Comparison of ENCODE assay signal across 8 cellular contexts in genomic region chr12:80709811-80710726, GRCh38.
DNase-seq lines count a peak whose midpoint lies in the region; ATAC-seq and TF ChIP-seq lines count a peak whose summit lies in the region.

No MANE protein-coding gene starts in this region.

- peak overlapping the region; percentile 45 to 86 (median 82) for H3K27ac Mint-ChIP-seq in nephron

- H3K27me3 Mint-ChIP-seq in nephron (ENCODE audit: low read depth), result peaks cover 76% of the 10 kb centered on the region

- H3K9me3 Mint-ChIP-seq in nephron, result no peaks in the 10 kb centered on the region

- peak; percentile 24 to 48 (median 28) for TF ChIP-seq CTCF in nephron (IDR thresholded peaks at IDR 0.05; ENCODE audit: unreplicated experiment in 3 of 3)

- in situ Hi-C loops in KBM-7 (cut with MboI; ENCODE audit: low pct_unique_long_range_greater_than_20kb, low sequenced_read_pairs), result no loop called here

- no peak for DNase-seq in effector CD4-positive, alpha-beta T cell
- no peak for DNase-seq in KBM-7

- H3K4me3 Mint-ChIP-seq in nephron, result peak overlapping the region; percentile 67 to 98 (median 89)

- no peaks in the 10 kb centered on the region for H3K36me3 Mint-ChIP-seq in nephron (ENCODE audit: low read depth)

- ATAC-seq in GM18867 (IDR thresholded peaks at IDR 0.05; ENCODE audit: unreplicated experiment) (peak; percentile 77), HG02870 (IDR thresholded peaks at IDR 0.05; ENCODE audit: unreplicated experiment) (peak; percentile 60), SK-N-SH treated with all-trans-retinoic acid at 6 μM for 48 hours (peak; percentile 78), GM21737 (IDR thresholded peaks at IDR 0.05; ENCODE audit: unreplicated experiment) (no peak), HG03175 (IDR thresholded peaks at IDR 0.05; ENCODE audit: unreplicated experiment) (no peak)

- peaks cover 51% of the 10 kb centered on the region for H3K4me1 Mint-ChIP-seq in nephron

TF ChIP-seq in SK-N-SH treated with all-trans-retinoic acid at 6 μM for 48 hours, 23 proteins besides CTCF, POLR2A, EP300 and RAD21:
- TF ChIP-seq ZNF8 (CRISPR knock-in tag; IDR thresholded peaks at IDR 0.05) (no peak), ZFP3 (CRISPR knock-in tag; IDR thresholded peaks at IDR 0.05) (no peak), PATZ1 (CRISPR knock-in tag; IDR thresholded peaks at IDR 0.05; ENCODE audit: borderline replicate concordance) (no peak)

Comparison
In these comparisons a context has a peak if more than half of its experiments do, and no peak if none do; other contexts are left out.
1. ATAC-seq: peak in GM18867 (single experiment), HG02870 (single experiment) and SK-N-SH treated with all-trans-retinoic acid at 6 μM for 48 hours (single experiment); none in GM21737 (single experiment) and HG03175 (single experiment).